In genomic region chr12:109218996-109219395, GRCh38 we compare ENCODE assay signal across 2 cellular contexts.
TF ChIP-seq lines count a peak whose summit lies in the region.

No MANE protein-coding gene starts in this region.

TF ChIP-seq in HepG2, 621 proteins besides CTCF, POLR2A, EP300 and RAD21:
- TF ChIP-seq ZBTB40 (IDR thresholded peaks at IDR 0.05) (no peak), ZBTB40 (CRISPR knock-in tag; IDR thresholded peaks at IDR 0.05) (peak; percentile 69), THRA (CRISPR knock-in tag; IDR thresholded peaks at IDR 0.05; ENCODE audit: borderline replicate concordance) (no peak)

TF ChIP-seq in K562, 482 proteins besides CTCF, POLR2A, EP300 and RAD21 (continued from another document):
- TF ChIP-seq ZBTB40 (IDR thresholded peaks at IDR 0.05), result peak; percentile 93
- TF ChIP-seq ZBTB40 (CRISPR knock-in tag; IDR thresholded peaks at IDR 0.05), result peak; percentile 64; the same call in 1 of the 2 replicates
